1 cellular context compared by ENCODE assay signal in the genomic region with DNA sequence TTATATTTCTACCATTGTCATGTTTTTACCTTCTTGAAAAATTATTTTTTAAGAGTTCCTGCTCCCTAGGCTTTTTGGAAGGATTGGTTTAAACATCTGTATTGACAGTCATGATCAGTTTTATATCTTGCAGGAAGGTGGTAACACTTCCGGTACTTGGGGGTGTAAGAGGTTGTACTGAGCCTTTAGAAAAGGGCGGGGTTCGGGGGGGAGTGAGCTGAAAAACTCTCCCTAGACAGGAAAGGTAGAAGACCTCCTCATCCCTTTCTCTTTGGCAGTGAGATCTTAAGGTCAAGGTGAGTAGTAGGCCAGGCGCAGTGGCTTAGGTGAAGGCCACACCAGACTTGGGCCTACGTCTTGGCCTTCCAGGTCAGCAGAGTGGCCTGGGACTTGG.
A peak's percentile ranks its signal among the peaks of the same experiment; 100 is the strongest.
TF ChIP-seq lines count a peak whose summit lies in the region.

No MANE protein-coding gene starts in this region.

TF ChIP-seq in HepG2, 621 proteins besides CTCF, POLR2A, EP300 and RAD21 (continued from another document and continues in another):
- TF ChIP-seq, protein P1, sequence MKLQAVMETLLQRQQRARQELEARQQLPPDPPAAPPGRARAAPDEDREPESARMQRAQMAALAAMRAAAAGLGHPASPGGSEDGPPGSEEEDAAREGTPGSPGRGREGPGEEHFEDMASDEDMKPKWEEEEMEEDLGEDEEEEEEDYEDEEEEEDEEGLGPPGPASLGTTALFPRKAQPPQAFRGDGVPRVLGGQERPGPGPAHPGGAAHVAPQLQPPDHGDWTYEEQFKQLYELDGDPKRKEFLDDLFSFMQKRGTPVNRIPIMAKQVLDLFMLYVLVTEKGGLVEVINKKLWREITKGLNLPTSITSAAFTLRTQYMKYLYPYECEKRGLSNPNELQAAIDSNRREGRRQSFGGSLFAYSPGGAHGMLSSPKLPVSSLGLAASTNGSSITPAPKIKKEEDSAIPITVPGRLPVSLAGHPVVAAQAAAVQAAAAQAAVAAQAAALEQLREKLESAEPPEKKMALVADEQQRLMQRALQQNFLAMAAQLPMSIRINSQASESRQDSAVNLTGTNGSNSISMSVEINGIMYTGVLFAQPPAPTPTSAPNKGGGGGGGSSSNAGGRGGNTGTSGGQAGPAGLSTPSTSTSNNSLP (IDR thresholded peaks at IDR 0.05; ENCODE audit: low read depth, low read length), result 0 out of 2 replicates have a peak, but pooled peaks have one; percentile 13
- TF ChIP-seq, protein P2, sequence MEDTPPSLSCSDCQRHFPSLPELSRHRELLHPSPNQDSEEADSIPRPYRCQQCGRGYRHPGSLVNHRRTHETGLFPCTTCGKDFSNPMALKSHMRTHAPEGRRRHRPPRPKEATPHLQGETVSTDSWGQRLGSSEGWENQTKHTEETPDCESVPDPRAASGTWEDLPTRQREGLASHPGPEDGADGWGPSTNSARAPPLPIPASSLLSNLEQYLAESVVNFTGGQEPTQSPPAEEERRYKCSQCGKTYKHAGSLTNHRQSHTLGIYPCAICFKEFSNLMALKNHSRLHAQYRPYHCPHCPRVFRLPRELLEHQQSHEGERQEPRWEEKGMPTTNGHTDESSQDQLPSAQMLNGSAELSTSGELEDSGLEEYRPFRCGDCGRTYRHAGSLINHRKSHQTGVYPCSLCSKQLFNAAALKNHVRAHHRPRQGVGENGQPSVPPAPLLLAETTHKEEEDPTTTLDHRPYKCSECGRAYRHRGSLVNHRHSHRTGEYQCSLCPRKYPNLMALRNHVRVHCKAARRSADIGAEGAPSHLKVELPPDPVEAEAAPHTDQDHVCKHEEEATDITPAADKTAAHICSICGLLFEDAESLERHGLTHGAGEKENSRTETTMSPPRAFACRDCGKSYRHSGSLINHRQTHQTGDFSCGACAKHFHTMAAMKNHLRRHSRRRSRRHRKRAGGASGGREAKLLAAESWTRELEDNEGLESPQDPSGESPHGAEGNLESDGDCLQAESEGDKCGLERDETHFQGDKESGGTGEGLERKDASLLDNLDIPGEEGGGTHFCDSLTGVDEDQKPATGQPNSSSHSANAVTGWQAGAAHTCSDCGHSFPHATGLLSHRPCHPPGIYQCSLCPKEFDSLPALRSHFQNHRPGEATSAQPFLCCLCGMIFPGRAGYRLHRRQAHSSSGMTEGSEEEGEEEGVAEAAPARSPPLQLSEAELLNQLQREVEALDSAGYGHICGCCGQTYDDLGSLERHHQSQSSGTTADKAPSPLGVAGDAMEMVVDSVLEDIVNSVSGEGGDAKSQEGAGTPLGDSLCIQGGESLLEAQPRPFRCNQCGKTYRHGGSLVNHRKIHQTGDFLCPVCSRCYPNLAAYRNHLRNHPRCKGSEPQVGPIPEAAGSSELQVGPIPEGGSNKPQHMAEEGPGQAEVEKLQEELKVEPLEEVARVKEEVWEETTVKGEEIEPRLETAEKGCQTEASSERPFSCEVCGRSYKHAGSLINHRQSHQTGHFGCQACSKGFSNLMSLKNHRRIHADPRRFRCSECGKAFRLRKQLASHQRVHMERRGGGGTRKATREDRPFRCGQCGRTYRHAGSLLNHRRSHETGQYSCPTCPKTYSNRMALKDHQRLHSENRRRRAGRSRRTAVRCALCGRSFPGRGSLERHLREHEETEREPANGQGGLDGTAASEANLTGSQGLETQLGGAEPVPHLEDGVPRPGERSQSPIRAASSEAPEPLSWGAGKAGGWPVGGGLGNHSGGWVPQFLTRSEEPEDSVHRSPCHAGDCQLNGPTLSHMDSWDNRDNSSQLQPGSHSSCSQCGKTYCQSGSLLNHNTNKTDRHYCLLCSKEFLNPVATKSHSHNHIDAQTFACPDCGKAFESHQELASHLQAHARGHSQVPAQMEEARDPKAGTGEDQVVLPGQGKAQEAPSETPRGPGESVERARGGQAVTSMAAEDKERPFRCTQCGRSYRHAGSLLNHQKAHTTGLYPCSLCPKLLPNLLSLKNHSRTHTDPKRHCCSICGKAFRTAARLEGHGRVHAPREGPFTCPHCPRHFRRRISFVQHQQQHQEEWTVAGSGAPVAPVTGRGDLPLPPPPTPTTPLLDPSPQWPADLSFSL (CRISPR knock-in tag; IDR thresholded peaks at IDR 0.05), result no peak
- TF ChIP-seq REXO4 (CRISPR knock-in tag; IDR thresholded peaks at IDR 0.05; ENCODE audit: borderline replicate concordance), result no peak
- TF ChIP-seq ZNF564 (CRISPR knock-in tag; IDR thresholded peaks at IDR 0.05), result no peak
- TF ChIP-seq, protein P3, sequence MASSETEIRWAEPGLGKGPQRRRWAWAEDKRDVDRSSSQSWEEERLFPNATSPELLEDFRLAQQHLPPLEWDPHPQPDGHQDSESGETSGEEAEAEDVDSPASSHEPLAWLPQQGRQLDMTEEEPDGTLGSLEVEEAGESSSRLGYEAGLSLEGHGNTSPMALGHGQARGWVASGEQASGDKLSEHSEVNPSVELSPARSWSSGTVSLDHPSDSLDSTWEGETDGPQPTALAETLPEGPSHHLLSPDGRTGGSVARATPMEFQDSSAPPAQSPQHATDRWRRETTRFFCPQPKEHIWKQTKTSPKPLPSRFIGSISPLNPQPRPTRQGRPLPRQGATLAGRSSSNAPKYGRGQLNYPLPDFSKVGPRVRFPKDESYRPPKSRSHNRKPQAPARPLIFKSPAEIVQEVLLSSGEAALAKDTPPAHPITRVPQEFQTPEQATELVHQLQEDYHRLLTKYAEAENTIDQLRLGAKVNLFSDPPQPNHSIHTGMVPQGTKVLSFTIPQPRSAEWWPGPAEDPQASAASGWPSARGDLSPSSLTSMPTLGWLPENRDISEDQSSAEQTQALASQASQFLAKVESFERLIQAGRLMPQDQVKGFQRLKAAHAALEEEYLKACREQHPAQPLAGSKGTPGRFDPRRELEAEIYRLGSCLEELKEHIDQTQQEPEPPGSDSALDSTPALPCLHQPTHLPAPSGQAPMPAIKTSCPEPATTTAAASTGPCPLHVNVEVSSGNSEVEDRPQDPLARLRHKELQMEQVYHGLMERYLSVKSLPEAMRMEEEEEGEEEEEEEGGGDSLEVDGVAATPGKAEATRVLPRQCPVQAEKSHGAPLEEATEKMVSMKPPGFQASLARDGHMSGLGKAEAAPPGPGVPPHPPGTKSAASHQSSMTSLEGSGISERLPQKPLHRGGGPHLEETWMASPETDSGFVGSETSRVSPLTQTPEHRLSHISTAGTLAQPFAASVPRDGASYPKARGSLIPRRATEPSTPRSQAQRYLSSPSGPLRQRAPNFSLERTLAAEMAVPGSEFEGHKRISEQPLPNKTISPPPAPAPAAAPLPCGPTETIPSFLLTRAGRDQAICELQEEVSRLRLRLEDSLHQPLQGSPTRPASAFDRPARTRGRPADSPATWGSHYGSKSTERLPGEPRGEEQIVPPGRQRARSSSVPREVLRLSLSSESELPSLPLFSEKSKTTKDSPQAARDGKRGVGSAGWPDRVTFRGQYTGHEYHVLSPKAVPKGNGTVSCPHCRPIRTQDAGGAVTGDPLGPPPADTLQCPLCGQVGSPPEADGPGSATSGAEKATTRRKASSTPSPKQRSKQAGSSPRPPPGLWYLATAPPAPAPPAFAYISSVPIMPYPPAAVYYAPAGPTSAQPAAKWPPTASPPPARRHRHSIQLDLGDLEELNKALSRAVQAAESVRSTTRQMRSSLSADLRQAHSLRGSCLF (CRISPR knock-in tag; IDR thresholded peaks at IDR 0.05; ENCODE audit: borderline replicate concordance), result no peak
- TF ChIP-seq GTF3A (CRISPR knock-in tag; conservative IDR thresholded peaks at IDR 0.05), result no peak
- TF ChIP-seq, protein P4, sequence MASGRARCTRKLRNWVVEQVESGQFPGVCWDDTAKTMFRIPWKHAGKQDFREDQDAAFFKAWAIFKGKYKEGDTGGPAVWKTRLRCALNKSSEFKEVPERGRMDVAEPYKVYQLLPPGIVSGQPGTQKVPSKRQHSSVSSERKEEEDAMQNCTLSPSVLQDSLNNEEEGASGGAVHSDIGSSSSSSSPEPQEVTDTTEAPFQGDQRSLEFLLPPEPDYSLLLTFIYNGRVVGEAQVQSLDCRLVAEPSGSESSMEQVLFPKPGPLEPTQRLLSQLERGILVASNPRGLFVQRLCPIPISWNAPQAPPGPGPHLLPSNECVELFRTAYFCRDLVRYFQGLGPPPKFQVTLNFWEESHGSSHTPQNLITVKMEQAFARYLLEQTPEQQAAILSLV (CRISPR knock-in tag; IDR thresholded peaks at IDR 0.05; ENCODE audit: borderline replicate concordance), result 0 out of 2 replicates have a peak, but pooled peaks have one; percentile 56
- TF ChIP-seq MED13 (CRISPR knock-in tag; IDR thresholded peaks at IDR 0.05), result no peak
- no peak for TF ChIP-seq ZNF75D (CRISPR knock-in tag; IDR thresholded peaks at IDR 0.05; ENCODE audit: borderline replicate concordance)
- TF ChIP-seq, protein P5, sequence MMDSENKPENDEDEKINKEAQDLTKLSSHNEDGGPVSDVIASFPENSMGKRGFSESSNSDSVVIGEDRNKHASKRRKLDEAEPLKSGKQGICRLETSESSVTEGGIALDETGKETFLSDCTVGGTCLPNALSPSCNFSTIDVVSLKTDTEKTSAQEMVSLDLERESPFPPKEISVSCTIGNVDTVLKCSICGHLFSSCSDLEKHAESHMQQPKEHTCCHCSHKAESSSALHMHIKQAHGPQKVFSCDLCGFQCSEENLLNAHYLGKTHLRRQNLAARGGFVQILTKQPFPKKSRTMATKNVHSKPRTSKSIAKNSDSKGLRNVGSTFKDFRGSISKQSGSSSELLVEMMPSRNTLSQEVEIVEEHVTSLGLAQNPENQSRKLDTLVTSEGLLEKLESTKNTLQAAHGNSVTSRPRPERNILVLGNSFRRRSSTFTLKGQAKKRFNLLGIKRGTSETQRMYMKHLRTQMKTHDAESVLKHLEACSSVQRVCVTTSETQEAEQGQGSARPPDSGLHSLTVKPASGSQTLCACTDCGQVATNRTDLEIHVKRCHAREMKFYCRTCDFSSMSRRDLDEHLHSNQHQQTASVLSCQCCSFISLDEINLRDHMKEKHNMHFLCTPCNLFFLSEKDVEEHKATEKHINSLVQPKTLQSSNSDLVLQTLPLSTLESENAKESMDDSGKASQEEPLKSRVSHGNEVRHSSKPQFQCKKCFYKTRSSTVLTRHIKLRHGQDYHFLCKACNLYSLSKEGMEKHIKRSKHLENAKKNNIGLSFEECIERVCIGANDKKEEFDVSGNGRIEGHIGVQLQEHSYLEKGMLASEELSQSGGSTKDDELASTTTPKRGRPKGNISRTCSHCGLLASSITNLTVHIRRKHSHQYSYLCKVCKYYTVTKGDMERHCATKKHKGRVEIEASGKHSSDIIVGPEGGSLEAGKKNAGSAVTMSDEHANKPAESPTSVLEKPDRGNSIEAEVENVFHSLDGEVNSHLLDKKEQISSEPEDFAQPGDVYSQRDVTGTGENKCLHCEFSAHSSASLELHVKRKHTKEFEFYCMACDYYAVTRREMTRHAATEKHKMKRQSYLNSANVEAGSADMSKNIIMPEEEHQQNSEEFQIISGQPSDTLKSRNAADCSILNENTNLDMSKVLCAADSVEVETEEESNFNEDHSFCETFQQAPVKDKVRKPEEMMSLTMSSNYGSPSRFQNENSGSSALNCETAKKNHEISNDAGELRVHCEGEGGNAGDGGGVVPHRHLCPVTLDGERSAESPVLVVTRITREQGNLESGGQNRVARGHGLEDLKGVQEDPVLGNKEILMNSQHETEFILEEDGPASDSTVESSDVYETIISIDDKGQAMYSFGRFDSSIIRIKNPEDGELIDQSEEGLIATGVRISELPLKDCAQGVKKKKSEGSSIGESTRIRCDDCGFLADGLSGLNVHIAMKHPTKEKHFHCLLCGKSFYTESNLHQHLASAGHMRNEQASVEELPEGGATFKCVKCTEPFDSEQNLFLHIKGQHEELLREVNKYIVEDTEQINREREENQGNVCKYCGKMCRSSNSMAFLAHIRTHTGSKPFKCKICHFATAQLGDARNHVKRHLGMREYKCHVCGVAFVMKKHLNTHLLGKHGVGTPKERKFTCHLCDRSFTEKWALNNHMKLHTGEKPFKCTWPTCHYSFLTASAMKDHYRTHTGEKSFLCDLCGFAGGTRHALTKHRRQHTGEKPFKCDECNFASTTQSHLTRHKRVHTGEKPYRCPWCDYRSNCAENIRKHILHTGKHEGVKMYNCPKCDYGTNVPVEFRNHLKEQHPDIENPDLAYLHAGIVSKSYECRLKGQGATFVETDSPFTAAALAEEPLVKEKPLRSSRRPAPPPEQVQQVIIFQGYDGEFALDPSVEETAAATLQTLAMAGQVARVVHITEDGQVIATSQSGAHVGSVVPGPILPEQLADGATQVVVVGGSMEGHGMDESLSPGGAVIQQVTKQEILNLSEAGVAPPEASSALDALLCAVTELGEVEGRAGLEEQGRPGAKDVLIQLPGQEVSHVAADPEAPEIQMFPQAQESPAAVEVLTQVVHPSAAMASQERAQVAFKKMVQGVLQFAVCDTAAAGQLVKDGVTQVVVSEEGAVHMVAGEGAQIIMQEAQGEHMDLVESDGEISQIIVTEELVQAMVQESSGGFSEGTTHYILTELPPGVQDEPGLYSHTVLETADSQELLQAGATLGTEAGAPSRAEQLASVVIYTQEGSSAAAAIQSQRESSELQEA (CRISPR knock-in tag; IDR thresholded peaks at IDR 0.05; ENCODE audit: not compliant biosample characterization), result no peak
- no peak for TF ChIP-seq ZNF598 (CRISPR knock-in tag; IDR thresholded peaks at IDR 0.05; ENCODE audit: borderline replicate concordance)
- TF ChIP-seq, protein P6, sequence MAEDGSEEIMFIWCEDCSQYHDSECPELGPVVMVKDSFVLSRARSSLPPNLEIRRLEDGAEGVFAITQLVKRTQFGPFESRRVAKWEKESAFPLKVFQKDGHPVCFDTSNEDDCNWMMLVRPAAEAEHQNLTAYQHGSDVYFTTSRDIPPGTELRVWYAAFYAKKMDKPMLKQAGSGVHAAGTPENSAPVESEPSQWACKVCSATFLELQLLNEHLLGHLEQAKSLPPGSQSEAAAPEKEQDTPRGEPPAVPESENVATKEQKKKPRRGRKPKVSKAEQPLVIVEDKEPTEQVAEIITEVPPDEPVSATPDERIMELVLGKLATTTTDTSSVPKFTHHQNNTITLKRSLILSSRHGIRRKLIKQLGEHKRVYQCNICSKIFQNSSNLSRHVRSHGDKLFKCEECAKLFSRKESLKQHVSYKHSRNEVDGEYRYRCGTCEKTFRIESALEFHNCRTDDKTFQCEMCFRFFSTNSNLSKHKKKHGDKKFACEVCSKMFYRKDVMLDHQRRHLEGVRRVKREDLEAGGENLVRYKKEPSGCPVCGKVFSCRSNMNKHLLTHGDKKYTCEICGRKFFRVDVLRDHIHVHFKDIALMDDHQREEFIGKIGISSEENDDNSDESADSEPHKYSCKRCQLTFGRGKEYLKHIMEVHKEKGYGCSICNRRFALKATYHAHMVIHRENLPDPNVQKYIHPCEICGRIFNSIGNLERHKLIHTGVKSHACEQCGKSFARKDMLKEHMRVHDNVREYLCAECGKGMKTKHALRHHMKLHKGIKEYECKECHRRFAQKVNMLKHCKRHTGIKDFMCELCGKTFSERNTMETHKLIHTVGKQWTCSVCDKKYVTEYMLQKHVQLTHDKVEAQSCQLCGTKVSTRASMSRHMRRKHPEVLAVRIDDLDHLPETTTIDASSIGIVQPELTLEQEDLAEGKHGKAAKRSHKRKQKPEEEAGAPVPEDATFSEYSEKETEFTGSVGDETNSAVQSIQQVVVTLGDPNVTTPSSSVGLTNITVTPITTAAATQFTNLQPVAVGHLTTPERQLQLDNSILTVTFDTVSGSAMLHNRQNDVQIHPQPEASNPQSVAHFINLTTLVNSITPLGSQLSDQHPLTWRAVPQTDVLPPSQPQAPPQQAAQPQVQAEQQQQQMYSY (CRISPR knock-in tag; IDR thresholded peaks at IDR 0.05), result no peak
- 0 out of 2 replicates have a peak, but pooled peaks have one; percentile 56 for TF ChIP-seq ZNF556 (CRISPR knock-in tag; IDR thresholded peaks at IDR 0.05; ENCODE audit: borderline replicate concordance)
- TF ChIP-seq ZNF883 (CRISPR knock-in tag; IDR thresholded peaks at IDR 0.05; ENCODE audit: not compliant biosample characterization), result no peak
- TF ChIP-seq ZNF124 (CRISPR knock-in tag; IDR thresholded peaks at IDR 0.05), result no peak
- TF ChIP-seq, protein P7, sequence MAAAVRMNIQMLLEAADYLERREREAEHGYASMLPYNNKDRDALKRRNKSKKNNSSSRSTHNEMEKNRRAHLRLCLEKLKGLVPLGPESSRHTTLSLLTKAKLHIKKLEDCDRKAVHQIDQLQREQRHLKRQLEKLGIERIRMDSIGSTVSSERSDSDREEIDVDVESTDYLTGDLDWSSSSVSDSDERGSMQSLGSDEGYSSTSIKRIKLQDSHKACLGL (CRISPR knock-in tag; IDR thresholded peaks at IDR 0.05), result no peak
- no peak for TF ChIP-seq NRL (CRISPR knock-in tag; IDR thresholded peaks at IDR 0.05; ENCODE audit: borderline replicate concordance)
- no peak for TF ChIP-seq TBX2 (CRISPR knock-in tag; IDR thresholded peaks at IDR 0.05; ENCODE audit: borderline replicate concordance)
